In the genomic region with DNA sequence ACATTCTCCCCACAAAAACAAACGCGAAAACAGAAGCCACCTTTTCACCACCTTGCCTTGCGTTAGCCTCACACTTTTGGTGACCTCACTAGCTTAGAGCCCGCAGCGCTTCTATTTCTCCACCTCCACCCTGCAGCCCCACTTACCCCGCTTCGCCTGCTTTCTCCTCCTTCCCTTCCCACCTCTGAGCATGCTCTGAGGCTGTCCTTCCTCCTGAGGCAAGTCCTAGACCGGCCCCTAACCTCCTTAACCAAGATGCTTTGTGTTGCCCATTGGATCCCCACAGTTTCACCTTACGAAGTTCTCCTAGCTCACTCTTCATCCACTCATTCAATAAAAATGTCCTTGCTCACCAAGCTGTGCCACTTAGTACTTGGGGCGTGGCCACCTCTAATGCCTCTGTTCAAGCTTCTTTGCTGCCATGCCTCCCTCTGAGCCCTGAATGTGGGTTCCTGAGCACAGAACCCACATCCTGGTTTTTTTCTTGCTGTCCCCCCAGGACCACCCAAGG, we compare ENCODE assay signal across 13 cellular contexts. TPM values are rescaled to one million over a fixed set of nuclear protein-coding genes. Genes with fewer than 3 reads are reported as not detected.
A peak's percentile ranks its signal among the peaks of the same experiment; 100 is the strongest.
DNase-seq lines count a peak whose midpoint lies in the region; ATAC-seq and TF ChIP-seq lines count a peak whose summit lies in the region.
"Had no signal": no experiment of that assay in that cellular context is flagged by ENCODE, and none has a peak within 500 bp of the region (broad histone marks: within the 10 kb centered on the region; RNA-seq: fewer than 3 reads in every experiment).

No MANE protein-coding gene starts in this region.

- no peaks in the 10 kb centered on the region; a peak in 1 of 22 replicates for H3K36me3 ChIP-seq in BLaER1 treated with 17β-estradiol and CSF1 and Interleukin-3, amounts not matched to agents 10 nM and 100 nM
- no peaks in the 10 kb centered on the region for H3K36me3 ChIP-seq in HCT116 (ENCODE audit: control insufficient read depth in 1 of 2, insufficient read depth in 2 of 2, low read length in 2 of 2)
- no peaks in the 10 kb centered on the region for H3K36me3 ChIP-seq in muscle layer of duodenum (ENCODE audit: control insufficient read depth in 1 of 2, insufficient read depth in 2 of 2, low read length in 2 of 2)
- H3K36me3 ChIP-seq: SJSA1 had no signal

- TF ChIP-seq CTCF in HCT116 (IDR thresholded peaks at IDR 0.05 in 2 of 3, conservative IDR thresholded peaks at IDR 0.05 in 1 of 3; ENCODE audit: borderline replicate concordance in 1 of 3, insufficient read depth in 1 of 3, low read depth in 2 of 3, low read length in 2 of 3) (no peak), Calu3 (IDR thresholded peaks at IDR 0.05; ENCODE audit: unreplicated experiment) (no peak)

- H3K4me1 Mint-ChIP-seq in activated CD8-positive, alpha-beta T cell treated with anti-CD3 and anti-CD28 coated beads, Interleukin-2, amount 10 ng/mL, durations not matched to agents 7 days and 5 days (ENCODE audit: low read depth), result peaks cover 52% of the 10 kb centered on the region
- H3K4me1 Mint-ChIP-seq in Calu3 (ENCODE audit: low read depth, unreplicated experiment), result no peaks in the 10 kb centered on the region

- H3K27me3 ChIP-seq in BLaER1 treated with 17β-estradiol and CSF1 and Interleukin-3, amounts not matched to agents 10 nM and 100 nM, result no peaks in the 10 kb centered on the region
- H3K27me3 ChIP-seq in HCT116 (ENCODE audit: insufficient read depth, low read length), result peaks cover 4% of the 10 kb centered on the region; the same call in 1 of the 2 replicates
- H3K27me3 ChIP-seq in muscle layer of duodenum (ENCODE audit: low read depth, low read length), result no peaks in the 10 kb centered on the region

- peaks cover 58 to 83% (median 63%) of the 10 kb centered on the region in 10 experiments for H3K4me1 ChIP-seq in BLaER1 treated with 17β-estradiol and CSF1 and Interleukin-3, amounts not matched to agents 10 nM and 100 nM
- peaks cover 0 to 11% of the 10 kb centered on the region in 2 experiments; a peak in 2 of 4 replicates for H3K4me1 ChIP-seq in HCT116 (ENCODE audit: control insufficient read depth in 1 of 2, insufficient read depth in 2 of 2, low read length in 2 of 2)
- peaks cover 0 to 8% of the 10 kb centered on the region in 2 donors for H3K4me1 ChIP-seq in muscle layer of duodenum (ENCODE audit: control insufficient read depth in 1 of 2, insufficient read depth in 2 of 2, low read length in 2 of 2)

- H4K20me1 ChIP-seq in BLaER1 treated with 17β-estradiol and CSF1 and Interleukin-3, amounts not matched to agents 10 nM and 100 nM, result no peaks in the 10 kb centered on the region
- no peaks in the 10 kb centered on the region for H4K20me1 ChIP-seq in HCT116 (ENCODE audit: insufficient read depth)

- H2AFZ ChIP-seq in HCT116 (ENCODE audit: low read depth, low read length, poor library complexity, severe bottlenecking), result no peak overlapping the region

- no peaks in the 10 kb centered on the region for H3K9me2 ChIP-seq in HCT116 (ENCODE audit: insufficient read depth)

- TF ChIP-seq RAD21 in HCT116 (IDR thresholded peaks at IDR 0.05; ENCODE audit: low read depth), result no peak

- POLR2A ChIA-PET in HCT116 (lab: Charles Lee), result no interaction called here
- POLR2A ChIA-PET in activated CD8-positive, alpha-beta T cell treated with anti-CD3 and anti-CD28 coated beads, Interleukin-2, amount 10 ng/mL, durations not matched to agents 7 days and 5 days (lab: Charles Lee), result interaction anchor here (1.2 to 7.3 kb wide), 6 partner anchors 9 to 20 kb away, joined by 3 to 69 read pairs (median 16); no protein-coding TSS in a partner anchor

- no peak for TF ChIP-seq POLR2A in HCT116 (IDR thresholded peaks at IDR 0.05; ENCODE audit: borderline replicate concordance, extremely low read depth, insufficient read depth, insufficient read length)

- CTCF ChIA-PET in HCT116 (lab: Charles Lee), result no interaction called here
- CTCF ChIA-PET in activated CD8-positive, alpha-beta T cell treated with anti-CD3 and anti-CD28 coated beads, Interleukin-2, amount 10 ng/mL, durations not matched to agents 7 days and 5 days (lab: Charles Lee), result interaction anchor here (0.6 to 6.7 kb wide), 10 partner anchors 9 to 253 kb away, joined by 3 to 77 read pairs (median 10); no protein-coding TSS in a partner anchor
- CTCF ChIA-PET in Calu3 (lab: Charles Lee), result interaction anchor here (0.6 to 1.3 kb wide), 2 partner anchors 9 to 80 kb away, joined by 4 to 5 read pairs; no protein-coding TSS in a partner anchor

- H3K9me3 ChIP-seq in BLaER1 treated with 17β-estradiol and CSF1 and Interleukin-3, amounts not matched to agents 10 nM and 100 nM (replicated peaks in 1 of 11), result no peaks in the 10 kb centered on the region
- no peaks in the 10 kb centered on the region for H3K9me3 ChIP-seq in HCT116 (ENCODE audit: control insufficient read depth in 1 of 2, insufficient read depth in 1 of 2, low read depth in 1 of 2, low read length in 2 of 2)
- no peaks in the 10 kb centered on the region for H3K9me3 ChIP-seq in muscle layer of duodenum (ENCODE audit: control insufficient read depth in 1 of 2, low read length in 2 of 2)
- H3K9me3 ChIP-seq: SJSA1 had no signal

- RAD21 ChIA-PET in HCT116 (lab: Charles Lee; ENCODE audit: low non-redundant PET in 1 of 2, low total read pairs in 2 of 2, uncharacterized antibody in 2 of 2, unreplicated experiment in 2 of 2), result no interaction called here

- peaks cover 63% of the 10 kb centered on the region for H3K36me3 Mint-ChIP-seq in activated CD8-positive, alpha-beta T cell treated with anti-CD3 and anti-CD28 coated beads, Interleukin-2, amount 10 ng/mL, durations not matched to agents 7 days and 5 days (ENCODE audit: low read depth)
- no peaks in the 10 kb centered on the region for H3K36me3 Mint-ChIP-seq in Calu3 (ENCODE audit: insufficient read depth, unreplicated experiment)

- peak overlapping the region in 2 of 10 experiments; percentile 65 to 70; a peak in 2 of 20 replicates for H3K4me3 ChIP-seq in BLaER1 treated with 17β-estradiol and CSF1 and Interleukin-3, amounts not matched to agents 10 nM and 100 nM
- H3K4me3 ChIP-seq in HCT116 (replicated peaks in 1 of 2; ENCODE audit: low read depth in 1 of 2, low read length in 2 of 2) (no peak overlapping the region), muscle layer of duodenum (ENCODE audit: low read depth in 1 of 2, low read length in 2 of 2) (no peak overlapping the region)
- H3K4me3 ChIP-seq: SJSA1 had no signal

- peak overlapping the region; percentile 96 for H3K4me3 Mint-ChIP-seq in activated CD8-positive, alpha-beta T cell treated with anti-CD3 and anti-CD28 coated beads, Interleukin-2, amount 10 ng/mL, durations not matched to agents 7 days and 5 days
- H3K4me3 Mint-ChIP-seq in Calu3 (ENCODE audit: low read depth, unreplicated experiment), result no peak overlapping the region

- H3K9me3 Mint-ChIP-seq in activated CD8-positive, alpha-beta T cell treated with anti-CD3 and anti-CD28 coated beads, Interleukin-2, amount 10 ng/mL, durations not matched to agents 7 days and 5 days (ENCODE audit: insufficient read depth), result no peaks in the 10 kb centered on the region
- H3K9me3 Mint-ChIP-seq in Calu3 (ENCODE audit: low read depth, unreplicated experiment), result no peaks in the 10 kb centered on the region

- H3K4me2 ChIP-seq in BLaER1 treated with 17β-estradiol and CSF1 and Interleukin-3, amounts not matched to agents 10 nM and 100 nM, result peak overlapping the region; percentile 79 to 99 (median 95)
- H3K4me2 ChIP-seq in HCT116 (ENCODE audit: low read length), result peak overlapping the region; percentile 15; the same call in 1 of the 2 replicates

- DNase-seq in HCT116 (ENCODE audit: low read depth, low spot score) (no peak), NCI-H128 (lab: John Stamatoyannopoulos, UW; ENCODE audit: unreplicated experiment) (no peak), T-helper 9 cell (no peak), iPS-NIHi7 (ENCODE audit: extremely low spot score) (no peak), Calu3 (no peak)
- DNase-seq in activated CD8-positive, alpha-beta T cell treated with anti-CD3 and anti-CD28 coated beads, Interleukin-2, amount 10 ng/mL, durations not matched to agents 7 days and 5 days, result peak; percentile 64
- DNase-seq: cerebellar nuclear complex, NCI-H2107 had no signal

- no peak overlapping the region; a peak in 2 of 22 replicates for H3K9ac ChIP-seq in BLaER1 treated with 17β-estradiol and CSF1 and Interleukin-3, amounts not matched to agents 10 nM and 100 nM
- no peak overlapping the region for H3K9ac ChIP-seq in HCT116 (ENCODE audit: low read length)

- peak overlapping the region; percentile 89 for H3K27ac Mint-ChIP-seq in activated CD8-positive, alpha-beta T cell treated with anti-CD3 and anti-CD28 coated beads, Interleukin-2, amount 10 ng/mL, durations not matched to agents 7 days and 5 days
- no peak overlapping the region for H3K27ac Mint-ChIP-seq in Calu3 (ENCODE audit: unreplicated experiment)

- H3K27ac ChIP-seq in BLaER1 treated with 17β-estradiol and CSF1 and Interleukin-3, amounts not matched to agents 10 nM and 100 nM, result peak overlapping the region in 5 of 11 experiments; percentile 67 to 80 (median 77); a peak in 14 of 22 replicates
- H3K27ac ChIP-seq in HCT116 (ENCODE audit: low read depth, low read length), result no peak overlapping the region
- peak overlapping the region; percentile 60 for H3K27ac ChIP-seq in muscle layer of duodenum (ENCODE audit: low read length)
- H3K27ac ChIP-seq: SJSA1 had no signal

- no TSS peak for BruUV-seq in HCT116 (replicated peaks; lab: Mats Ljungman, UMichigan)
- BruUV-seq in Calu3 (replicated peaks; lab: Mats Ljungman, UMichigan), result no TSS peak

- intact Hi-C loops in HCT116 (cut with micrococcal nuclease) (no loop called here), Calu3 (cut with micrococcal nuclease; ENCODE audit: unreplicated experiment) (no loop called here)

- ATAC-seq in HCT116, result peak; percentile 36; the same call in 1 of the 2 replicates
- ATAC-seq in activated CD8-positive, alpha-beta T cell treated with anti-CD3 and anti-CD28 coated beads, Interleukin-2, amount 10 ng/mL, durations not matched to agents 7 days and 5 days, result peak; percentile 43

- no peaks in the 10 kb centered on the region for H3K79me2 ChIP-seq in HCT116 (ENCODE audit: insufficient read depth, low read length)

- no peaks in the 10 kb centered on the region for H3K27me3 Mint-ChIP-seq in activated CD8-positive, alpha-beta T cell treated with anti-CD3 and anti-CD28 coated beads, Interleukin-2, amount 10 ng/mL, durations not matched to agents 7 days and 5 days (ENCODE audit: low read depth)
- peaks cover 87% of the 10 kb centered on the region for H3K27me3 Mint-ChIP-seq in Calu3 (ENCODE audit: unreplicated experiment)

RNA-seq across cellular contexts. Expression of gene GNGT2, which starts 1.3 kb away (rescaled TPM):
- total RNA-seq in HCT116 (2021; ENCODE audit: unreplicated experiment) (not detected), Calu3 (2022) (not detected in 2 replicates)
- polyA plus RNA-seq in HCT116 (2012), result not detected in 2 replicates
- 10 to 100 TPM; 40.0 to 45.4 TPM for total RNA-seq in activated CD8-positive, alpha-beta T cell treated with anti-CD3 and anti-CD28 coated beads, Interleukin-2, amount 10 ng/mL, durations not matched to agents 7 days and 5 days
- total RNA-seq: fibroblast of villous mesenchyme, SJSA1 had no signal

RNA-seq across cellular contexts. Expression of gene ABI3, which starts 1.4 kb away (rescaled TPM):
- 0.12 TPM for total RNA-seq in HCT116 (2021; ENCODE audit: unreplicated experiment)
- polyA plus RNA-seq in HCT116 (2012), result 0.05 and 0.11 TPM in 2 replicates
- total RNA-seq in activated CD8-positive, alpha-beta T cell treated with anti-CD3 and anti-CD28 coated beads, Interleukin-2, amount 10 ng/mL, durations not matched to agents 7 days and 5 days, result 100 to 1,000 TPM; 110 to 117 TPM
- total RNA-seq in Calu3 (2022), result not detected in 2 replicates
- total RNA-seq: SJSA1 had no signal

RNA-seq across cellular contexts. Expression of gene PHOSPHO1, which starts 21.5 kb away (rescaled TPM):
- 3.0 TPM for total RNA-seq in HCT116 (2021; ENCODE audit: unreplicated experiment)
- 1.4 and 2.0 TPM in 2 replicates for polyA plus RNA-seq in HCT116 (2012)
- total RNA-seq in activated CD8-positive, alpha-beta T cell treated with anti-CD3 and anti-CD28 coated beads, Interleukin-2, amount 10 ng/mL, durations not matched to agents 7 days and 5 days, result not detected
- not detected in 2 replicates for total RNA-seq in Calu3 (2022)
- total RNA-seq: activated CD8-positive, alpha-beta memory T cell treated with anti-CD3 and anti-CD28 coated beads for 36 hours had no signal

Comparison
In these comparisons a context has a peak if more than half of its experiments do, and no peak if none do; other contexts are left out.
1. RNA of gene GNGT2, which starts 1.3 kb away (total RNA-seq): 40.0 to 45.4 TPM in activated CD8-positive, alpha-beta T cell treated with anti-CD3 and anti-CD28 coated beads, Interleukin-2, amount 10 ng/mL, durations not matched to agents 7 days and 5 days; not detected in HCT116 (single experiment) and not detected in Calu3; every median in the first group is over 10 times any median in the second.
2. RNA of gene ABI3, which starts 1.4 kb away (total RNA-seq): 110 to 117 TPM in activated CD8-positive, alpha-beta T cell treated with anti-CD3 and anti-CD28 coated beads, Interleukin-2, amount 10 ng/mL, durations not matched to agents 7 days and 5 days; 0.12 TPM in HCT116 (single experiment) and not detected in Calu3; every median in the first group is over 10 times any median in the second.